16 cellular contexts compared by ENCODE assay signal in genomic region chr11:3155216-3155615, GRCh38. TPM values are rescaled to one million over a fixed set of nuclear protein-coding genes. Genes with fewer than 3 reads are reported as not detected.
DNase-seq lines count a peak whose midpoint lies in the region; ATAC-seq and TF ChIP-seq lines count a peak whose summit lies in the region.
"Had no signal": no experiment of that assay in that cellular context is flagged by ENCODE, and none has a peak within 500 bp of the region (broad histone marks: within the 10 kb centered on the region; RNA-seq: fewer than 3 reads in every experiment).

No MANE protein-coding gene starts in this region.

- no peak for TF ChIP-seq POLR2A in body of pancreas (IDR thresholded peaks at IDR 0.05)

- 63 to 65% methylated on average over 3 of the region's 3 CpGs for WGBS in esophagus, 2 donors
- 51 to 56% methylated on average over 3 of the region's 3 CpGs for WGBS in body of pancreas, 2 donors

- DNase-seq in HL-60 (ENCODE audit: low read depth in 1 of 2, low spot score in 1 of 2) (no peak), upper lobe of right lung (peak; percentile 56), D341Med (ENCODE audit: low spot score) (no peak), body of pancreas (no peak)
- DNase-seq in activated T-helper 2 cell treated with anti-CD3 and anti-CD28 coated beads, Interferon-gamma antibody, Interleukin-2, Interleukin-4, amounts not matched to agents 10 μg/mL and 5 μg/mL and 100 μg/mL, durations not matched to agents 14 hours and 24 hours and 36 hours (ENCODE audit: low spot score), result no peak
- DNase-seq: activated B cell treated with CpG ODN at 0.5 μM for 24 hours; activated CD8-positive, alpha-beta memory T cell treated with anti-CD3 and anti-CD28 coated beads, Interleukin-2, amount 50 U/mL, for 48 hours; GDM1; Karpas-422; NCI-H1694 treated with DMSO at 0.1 percent for 48 hours; NCI-H510A treated with DMSO at 0.1 percent for 48 hours; PC-3 had no signal

- H3K4me1 Mint-ChIP-seq in activated T-helper 2 cell treated with anti-CD3 and anti-CD28 coated beads, Interferon-gamma antibody, Interleukin-2, Interleukin-4, amounts not matched to agents 10 μg/mL and 5 μg/mL and 100 μg/mL, durations not matched to agents 14 hours and 24 hours and 36 hours (ENCODE audit: low read depth), result no peaks in the 10 kb centered on the region

- TF ChIP-seq CTCF in HL-60 (IDR thresholded peaks at IDR 0.05; ENCODE audit: insufficient read depth, low read length), result no peak
- TF ChIP-seq CTCF in neutrophil (IDR thresholded peaks at IDR 0.05), result no peak
- TF ChIP-seq CTCF in upper lobe of right lung (IDR thresholded peaks at IDR 0.05), result no peak
- no peak for TF ChIP-seq CTCF in body of pancreas (IDR thresholded peaks at IDR 0.05)

- H3K4me3 Mint-ChIP-seq in activated T-helper 2 cell treated with anti-CD3 and anti-CD28 coated beads, Interferon-gamma antibody, Interleukin-2, Interleukin-4, amounts not matched to agents 10 μg/mL and 5 μg/mL and 100 μg/mL, durations not matched to agents 14 hours and 24 hours and 36 hours (ENCODE audit: low read depth), result no peak overlapping the region
- H3K4me3 Mint-ChIP-seq: activated B cell treated with CpG ODN at 0.5 μM for 24 hours had no signal

- H3K4me1 ChIP-seq in esophagus (ENCODE audit: control insufficient read depth in 2 of 2, insufficient read depth in 2 of 2, low read length in 1 of 2), result peaks cover 13 to 34% of the 10 kb centered on the region in 2 donors
- H3K4me1 ChIP-seq in neutrophil (ENCODE audit: control insufficient read depth in 1 of 2, insufficient read depth in 1 of 2, low read depth in 1 of 2, low read length in 1 of 2), result peaks cover 53 to 71% of the 10 kb centered on the region in 2 experiments
- peaks cover 48% of the 10 kb centered on the region for H3K4me1 ChIP-seq in upper lobe of right lung
- H3K4me1 ChIP-seq in body of pancreas, result peaks cover 25% of the 10 kb centered on the region

- H3K4me3 ChIP-seq in HL-60 (replicated peaks; ENCODE audit: insufficient read depth, low read length) (no peak overlapping the region), esophagus (ENCODE audit: low read depth in 1 of 2, low read length in 2 of 2) (no peak overlapping the region), neutrophil (ENCODE audit: low read depth in 1 of 2, low read length in 1 of 2) (no peak overlapping the region), upper lobe of right lung (no peak overlapping the region), body of pancreas (no peak overlapping the region)
- H3K4me3 ChIP-seq: pancreas had no signal

- H3K27me3 ChIP-seq in HL-60 (ENCODE audit: insufficient read depth, poor library complexity, severe bottlenecking) (no peaks in the 10 kb centered on the region), esophagus (ENCODE audit: control insufficient read depth in 1 of 2, insufficient read depth in 2 of 2, low read length in 2 of 2) (no peaks in the 10 kb centered on the region), neutrophil (peaks cover 2% of the 10 kb centered on the region), upper lobe of right lung (no peaks in the 10 kb centered on the region), body of pancreas (no peaks in the 10 kb centered on the region)
- H3K27me3 ChIP-seq: pancreas had no signal

- no peaks in the 10 kb centered on the region for H3K9me3 Mint-ChIP-seq in activated T-helper 2 cell treated with anti-CD3 and anti-CD28 coated beads, Interferon-gamma antibody, Interleukin-2, Interleukin-4, amounts not matched to agents 10 μg/mL and 5 μg/mL and 100 μg/mL, durations not matched to agents 14 hours and 24 hours and 36 hours
- H3K9me3 Mint-ChIP-seq: activated B cell treated with CpG ODN at 0.5 μM for 24 hours had no signal

- peaks cover 4% of the 10 kb centered on the region for H3K27me3 Mint-ChIP-seq in activated T-helper 2 cell treated with anti-CD3 and anti-CD28 coated beads, Interferon-gamma antibody, Interleukin-2, Interleukin-4, amounts not matched to agents 10 μg/mL and 5 μg/mL and 100 μg/mL, durations not matched to agents 14 hours and 24 hours and 36 hours (ENCODE audit: low read depth)

- intact Hi-C loops in upper lobe of right lung (cut with DNase I), result no loop called here
- intact Hi-C loops in activated T-helper 2 cell treated with anti-CD3 and anti-CD28 coated beads, Interferon-gamma antibody, Interleukin-2, Interleukin-4, amounts not matched to agents 10 μg/mL and 5 μg/mL and 100 μg/mL, durations not matched to agents 14 hours and 24 hours and 36 hours (cut with micrococcal nuclease), result no loop called here
- intact Hi-C loops in body of pancreas (cut with DNase I), result no loop called here

- H3K36me3 Mint-ChIP-seq in activated T-helper 2 cell treated with anti-CD3 and anti-CD28 coated beads, Interferon-gamma antibody, Interleukin-2, Interleukin-4, amounts not matched to agents 10 μg/mL and 5 μg/mL and 100 μg/mL, durations not matched to agents 14 hours and 24 hours and 36 hours (ENCODE audit: low read depth), result no peaks in the 10 kb centered on the region

- no peak overlapping the region for H3K27ac Mint-ChIP-seq in activated T-helper 2 cell treated with anti-CD3 and anti-CD28 coated beads, Interferon-gamma antibody, Interleukin-2, Interleukin-4, amounts not matched to agents 10 μg/mL and 5 μg/mL and 100 μg/mL, durations not matched to agents 14 hours and 24 hours and 36 hours
- H3K27ac Mint-ChIP-seq: activated B cell treated with CpG ODN at 0.5 μM for 24 hours had no signal

- H3K9me3 ChIP-seq in esophagus (ENCODE audit: control insufficient read depth in 2 of 2, insufficient read depth in 1 of 2, low read depth in 1 of 2, low read length in 1 of 2) (no peaks in the 10 kb centered on the region), neutrophil (no peaks in the 10 kb centered on the region), upper lobe of right lung (no peaks in the 10 kb centered on the region), body of pancreas (no peaks in the 10 kb centered on the region)
- H3K9me3 ChIP-seq: pancreas had no signal

- ATAC-seq in upper lobe of right lung (no peak), body of pancreas (no peak)
- ATAC-seq: esophagus mucosa, pancreas, PC-3 had no signal

- H3K27ac ChIP-seq in HL-60 (replicated peaks) (peak overlapping the region; percentile 94), esophagus (ENCODE audit: low read depth in 2 of 2, low read length in 1 of 2) (peak overlapping the region; percentile 45 to 80), neutrophil (peak overlapping the region; percentile 33), upper lobe of right lung (no peak overlapping the region), body of pancreas (no peak overlapping the region)
- H3K27ac ChIP-seq: pancreas had no signal

- H3K36me3 ChIP-seq in esophagus (ENCODE audit: control insufficient read depth in 2 of 2, insufficient read depth in 2 of 2, low read length in 1 of 2), result no peaks in the 10 kb centered on the region
- H3K36me3 ChIP-seq in neutrophil, result no peaks in the 10 kb centered on the region
- H3K36me3 ChIP-seq in upper lobe of right lung, result no peaks in the 10 kb centered on the region
- H3K36me3 ChIP-seq in body of pancreas (replicated peaks in 1 of 2; ENCODE audit: insufficient read depth in 1 of 2, low read depth in 2 of 2), result no peaks in the 10 kb centered on the region
- H3K36me3 ChIP-seq: pancreas had no signal

RNA-seq across cellular contexts. Expression of gene OSBPL5, which starts 9.9 kb away (rescaled TPM):
- 10 to 100 TPM; 10.4 to 12.6 TPM for polyA plus RNA-seq in esophagus
- total RNA-seq in upper lobe of right lung (52.6 TPM), body of pancreas (10 to 100 TPM; 22.3 to 62.0 TPM)
- total RNA-seq in activated T-helper 2 cell treated with anti-CD3 and anti-CD28 coated beads, Interferon-gamma antibody, Interleukin-2, Interleukin-4, amounts not matched to agents 10 μg/mL and 5 μg/mL and 100 μg/mL, durations not matched to agents 14 hours and 24 hours and 36 hours, result 2.3 and 2.4 TPM in 2 replicates
- total RNA-seq: activated B cell treated with CpG ODN at 0.5 μM for 24 hours had no signal

Comparison
In these comparisons a context has a peak if more than half of its experiments do, and no peak if none do; other contexts are left out.
1. H3K27ac ChIP-seq: peak in HL-60 (single experiment), esophagus (2 of 2) and neutrophil (single experiment); none in upper lobe of right lung (single experiment) and body of pancreas (0 of 4).